In the genomic region with DNA sequence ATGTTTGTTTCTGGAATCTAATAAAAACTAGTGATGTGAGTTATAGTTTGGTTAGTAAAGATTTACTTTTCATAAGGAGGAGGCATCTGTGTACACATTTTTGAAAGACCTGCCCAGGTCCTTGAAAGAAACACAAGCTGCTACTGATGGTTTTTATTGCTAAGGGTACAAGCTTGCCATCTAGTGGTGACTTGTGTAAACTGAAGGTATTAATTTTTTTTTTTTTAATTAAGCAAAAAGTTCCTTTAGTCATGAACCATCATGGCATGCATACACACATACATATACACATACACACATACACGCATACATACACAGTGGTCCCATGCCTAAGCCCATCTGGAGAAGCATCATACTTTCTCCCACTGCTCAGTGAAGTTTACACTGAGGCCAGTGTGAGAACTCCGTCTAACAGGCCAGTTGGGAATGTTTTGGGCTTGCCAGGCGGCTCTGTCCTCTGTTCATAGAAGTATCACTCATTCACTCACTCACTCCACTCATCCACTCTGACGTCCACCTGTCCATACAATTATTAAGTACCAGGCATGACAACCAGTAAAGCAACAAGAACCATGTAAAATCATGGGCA, we compare ENCODE assay signal across 8 cellular contexts.
A peak's percentile ranks its signal among the peaks of the same experiment; 100 is the strongest.
DNase-seq lines count a peak whose midpoint lies in the region; ATAC-seq and TF ChIP-seq lines count a peak whose summit lies in the region.

No MANE protein-coding gene starts in this region.

- peak; percentile 60 for DNase-seq in IMR-90
- DNase-seq in RWPE1 (ENCODE audit: low spot score), result peak; percentile 21
- DNase-seq in fibroblast of the conjunctiva (ENCODE audit: low read depth), result peak; percentile 32
- no peak for DNase-seq in sciatic nerve (ENCODE audit: low spot score)
- no peak for DNase-seq in activated T-cell treated with anti-CD3 and anti-CD28 coated beads, Interleukin-2, amount 50 U/mL, for 24 hours
- DNase-seq in stimulated activated CD4-positive, alpha-beta T cell treated with anti-CD3 and anti-CD28 coated beads, Interleukin-2, amount 100 ng/mL, for 48 hours, result no peak

- H3K79me2 ChIP-seq in DOHH2 (ENCODE audit: control insufficient read depth, low read length), result no peaks in the 10 kb centered on the region

- peak; percentile 61 for TF ChIP-seq RAD21 in IMR-90 (IDR thresholded peaks at IDR 0.05; ENCODE audit: low read length)

- dilution Hi-C loops in IMR-90 (cut with HindIII; ENCODE audit: low sequenced_read_pairs, unreplicated experiment), result no loop called here

- H4K5ac ChIP-seq in IMR-90 (ENCODE audit: low read depth, low read length), result no peak overlapping the region

- no peaks in the 10 kb centered on the region for H3F3A ChIP-seq in DOHH2 (ENCODE audit: control insufficient read depth, insufficient read depth)

- no peak overlapping the region for H3K14ac ChIP-seq in IMR-90 (replicated peaks; ENCODE audit: low read depth, low read length)

- H2AK5ac ChIP-seq in IMR-90 (ENCODE audit: low read depth, low read length), result peak overlapping the region; percentile 66; the same call in 1 of the 2 replicates

- H3K36me3 ChIP-seq in DOHH2 (ENCODE audit: control insufficient read depth, low read length), result no peaks in the 10 kb centered on the region
- no peaks in the 10 kb centered on the region for H3K36me3 ChIP-seq in IMR-90 (ENCODE audit: control insufficient read depth, insufficient read depth, low read length)

- no peaks in the 10 kb centered on the region for H3K4me1 Mint-ChIP-seq in activated T-cell treated with anti-CD3 and anti-CD28 coated beads, Interleukin-2, amount 50 U/mL, for 24 hours (ENCODE audit: low read depth)

- no CpG with 5 or more reads among the region's 4 CpGs for WGBS in IMR-90 (ENCODE audit: extremely low coverage in 2 of 2, insufficient read length in 1 of 2), 2 experiments

- no peak overlapping the region for H3K4me2 ChIP-seq in DOHH2 (ENCODE audit: low read length)
- no peak overlapping the region for H3K4me2 ChIP-seq in IMR-90 (ENCODE audit: low read depth, low read length)

- peak overlapping the region; percentile 38; the same call in 1 of the 3 replicates for H2BK15ac ChIP-seq in IMR-90 (ENCODE audit: low read depth, low read length)

- H4K8ac ChIP-seq in IMR-90 (ENCODE audit: low read depth in 2 of 2, low read length in 2 of 2), result no peak overlapping the region

- no peaks in the 10 kb centered on the region for H3K9me3 Mint-ChIP-seq in activated T-cell treated with anti-CD3 and anti-CD28 coated beads, Interleukin-2, amount 50 U/mL, for 24 hours

- TF ChIP-seq POLR2A in IMR-90 (IDR thresholded peaks at IDR 0.05; ENCODE audit: low read depth, low read length), result no peak

- POLR2A ChIA-PET in IMR-90 (lab: Charles Lee; ENCODE audit: unreplicated experiment), result no interaction called here
- POLR2A ChIA-PET in RWPE1 (lab: Yijun Ruan, JAX; ENCODE audit: low non-redundant PET), result no interaction called here

- H3K9me1 ChIP-seq in IMR-90 (ENCODE audit: insufficient read depth, low read length), result no peaks in the 10 kb centered on the region

- H3K4me1 ChIP-seq in DOHH2 (ENCODE audit: control insufficient read depth, low read length) (no peaks in the 10 kb centered on the region), IMR-90 (ENCODE audit: control insufficient read depth, insufficient read depth, low read length) (no peaks in the 10 kb centered on the region)

- in situ Hi-C loops in IMR-90 (cut with MboI; ENCODE audit: low sequenced_read_pairs), result no loop called here

- CTCF ChIA-PET in IMR-90 (lab: Yijun Ruan, JAX) (interaction anchor here (0.6 to 1.4 kb wide), 16 partner anchors 9 to 1964 kb away, joined by 3 to 8 read pairs (median 4); no protein-coding TSS in a partner anchor), RWPE1 (lab: Yijun Ruan, JAX) (interaction anchor here (0.6 to 1.0 kb wide), 18 partner anchors 9 to 1307 kb away, joined by 3 to 6 read pairs (median 3); no protein-coding TSS in a partner anchor)

- H3K4me3 ChIP-seq in DOHH2 (ENCODE audit: low read length), result no peak overlapping the region
- H3K4me3 ChIP-seq in IMR-90 (ENCODE audit: insufficient read depth, low read depth, low read length), result no peak overlapping the region

- ATAC-seq in IMR-90 (ENCODE audit: low read depth) (peak; percentile 77), sciatic nerve (peak; percentile 71), GM19324 (IDR thresholded peaks at IDR 0.05; ENCODE audit: low FRiP score, unreplicated experiment) (no peak)

- intact Hi-C loops in IMR-90 (cut with micrococcal nuclease), result loop anchor here (1.0 to 10.0 kb wide), 4 partner anchors 98 to 604 kb away; no protein-coding TSS in a partner anchor
- intact Hi-C loops in sciatic nerve (cut with DNase I), result no loop called here

- no peaks in the 10 kb centered on the region for H3K27me3 ChIP-seq in DOHH2 (ENCODE audit: control insufficient read depth, low read length)
- no peaks in the 10 kb centered on the region; the same call in 1 of the 2 replicates for H3K27me3 ChIP-seq in IMR-90 (ENCODE audit: control insufficient read depth, insufficient read depth, low read length)

- H3K9me2 ChIP-seq in DOHH2 (replicated peaks; ENCODE audit: control insufficient read depth, low read length), result no peaks in the 10 kb centered on the region

- H3K27ac Mint-ChIP-seq in activated T-cell treated with anti-CD3 and anti-CD28 coated beads, Interleukin-2, amount 50 U/mL, for 24 hours, result no peak overlapping the region

- H4K20me1 ChIP-seq in DOHH2 (ENCODE audit: control insufficient read depth, insufficient read depth, low read depth, low read length) (no peaks in the 10 kb centered on the region), IMR-90 (ENCODE audit: insufficient read depth, low read length) (no peaks in the 10 kb centered on the region)

- BruUV-seq in IMR-90 (replicated peaks; lab: Mats Ljungman, UMichigan), result no TSS peak

- H3K4ac ChIP-seq in IMR-90 (ENCODE audit: low read depth, low read length), result no peak overlapping the region

- H2BK5ac ChIP-seq in IMR-90 (ENCODE audit: low read depth, low read length, poor library complexity, severe bottlenecking), result no peak overlapping the region

- TF ChIP-seq CTCF in DOHH2 (IDR thresholded peaks at IDR 0.05; ENCODE audit: low read depth, low read length, poor library complexity, severe bottlenecking), result peak; percentile 62
- TF ChIP-seq CTCF in IMR-90 (conservative IDR thresholded peaks at IDR 0.05; ENCODE audit: low read depth, low read length), result peak; percentile 68
- TF ChIP-seq CTCF in RWPE1 (conservative IDR thresholded peaks at IDR 0.05; ENCODE audit: low read depth), result peak; percentile 69

- H3K4me3 Mint-ChIP-seq in activated T-cell treated with anti-CD3 and anti-CD28 coated beads, Interleukin-2, amount 50 U/mL, for 24 hours, result no peak overlapping the region

- H3K23ac ChIP-seq in IMR-90 (ENCODE audit: low read depth, low read length), result no peak overlapping the region

- H4K91ac ChIP-seq in IMR-90 (ENCODE audit: insufficient read depth, low read depth, low read length), result no peak overlapping the region

- no peak overlapping the region for H3K18ac ChIP-seq in IMR-90 (ENCODE audit: low read depth, low read length)

- H3K79me1 ChIP-seq in IMR-90 (ENCODE audit: low read depth in 1 of 2, low read length in 2 of 2), result no peaks in the 10 kb centered on the region

- no peak overlapping the region for H2AK9ac ChIP-seq in IMR-90 (replicated peaks; ENCODE audit: low read depth, low read length, poor library complexity)

- H3K56ac ChIP-seq in IMR-90 (ENCODE audit: extremely low read depth, insufficient read depth, low read length), result no peak overlapping the region

- no peak overlapping the region for H3K27ac ChIP-seq in DOHH2 (ENCODE audit: low read depth, low read length)
- H3K27ac ChIP-seq in IMR-90 (ENCODE audit: insufficient read depth, low read length), result no peak overlapping the region
- H3K27ac ChIP-seq in RWPE1, result no peak overlapping the region

- no peaks in the 10 kb centered on the region for H3K27me3 Mint-ChIP-seq in activated T-cell treated with anti-CD3 and anti-CD28 coated beads, Interleukin-2, amount 50 U/mL, for 24 hours

- H2BK20ac ChIP-seq in IMR-90 (ENCODE audit: low read depth, low read length), result no peak overlapping the region

- no peak overlapping the region for H3K9ac ChIP-seq in IMR-90 (ENCODE audit: low read depth, low read length)

- H3K9me3 ChIP-seq in DOHH2 (ENCODE audit: control insufficient read depth, insufficient read depth, low read length) (no peaks in the 10 kb centered on the region), IMR-90 (ENCODE audit: control insufficient read depth, insufficient read depth, low read length) (no peaks in the 10 kb centered on the region)

- no peaks in the 10 kb centered on the region for H3K36me3 Mint-ChIP-seq in activated T-cell treated with anti-CD3 and anti-CD28 coated beads, Interleukin-2, amount 50 U/mL, for 24 hours (ENCODE audit: low read depth)

- no peak overlapping the region for H2AFZ ChIP-seq in IMR-90 (replicated peaks; ENCODE audit: low read length, poor library complexity)

- no peak overlapping the region for H2BK120ac ChIP-seq in IMR-90 (ENCODE audit: low read depth, low read length)

TF ChIP-seq in IMR-90, 13 proteins besides CTCF, POLR2A, EP300 and RAD21:
- TF ChIP-seq, protein P1, sequence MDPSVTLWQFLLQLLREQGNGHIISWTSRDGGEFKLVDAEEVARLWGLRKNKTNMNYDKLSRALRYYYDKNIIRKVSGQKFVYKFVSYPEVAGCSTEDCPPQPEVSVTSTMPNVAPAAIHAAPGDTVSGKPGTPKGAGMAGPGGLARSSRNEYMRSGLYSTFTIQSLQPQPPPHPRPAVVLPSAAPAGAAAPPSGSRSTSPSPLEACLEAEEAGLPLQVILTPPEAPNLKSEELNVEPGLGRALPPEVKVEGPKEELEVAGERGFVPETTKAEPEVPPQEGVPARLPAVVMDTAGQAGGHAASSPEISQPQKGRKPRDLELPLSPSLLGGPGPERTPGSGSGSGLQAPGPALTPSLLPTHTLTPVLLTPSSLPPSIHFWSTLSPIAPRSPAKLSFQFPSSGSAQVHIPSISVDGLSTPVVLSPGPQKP (IDR thresholded peaks at IDR 0.05; ENCODE audit: borderline replicate concordance, low read depth, low read length), result no peak
- peak; percentile 49 for TF ChIP-seq SMC3 (IDR thresholded peaks at IDR 0.05; ENCODE audit: low read depth, low read length)

Comparison
In these comparisons a context has a peak if more than half of its experiments do, and no peak if none do; other contexts are left out.
1. DNase-seq: peak in IMR-90 (single experiment), RWPE1 (single experiment) and fibroblast of the conjunctiva (single experiment); none in sciatic nerve (single experiment), activated T-cell treated with anti-CD3 and anti-CD28 coated beads, Interleukin-2, amount 50 U/mL, for 24 hours (single experiment) and stimulated activated CD4-positive, alpha-beta T cell treated with anti-CD3 and anti-CD28 coated beads, Interleukin-2, amount 100 ng/mL, for 48 hours (0 of 2).
2. Peak in every context shown above with its lines, with median percentiles within 50 percentile points of each other: CTCF ChIP-seq.